Comparison of ENCODE assay signal across 1 cellular context in the genomic region with DNA sequence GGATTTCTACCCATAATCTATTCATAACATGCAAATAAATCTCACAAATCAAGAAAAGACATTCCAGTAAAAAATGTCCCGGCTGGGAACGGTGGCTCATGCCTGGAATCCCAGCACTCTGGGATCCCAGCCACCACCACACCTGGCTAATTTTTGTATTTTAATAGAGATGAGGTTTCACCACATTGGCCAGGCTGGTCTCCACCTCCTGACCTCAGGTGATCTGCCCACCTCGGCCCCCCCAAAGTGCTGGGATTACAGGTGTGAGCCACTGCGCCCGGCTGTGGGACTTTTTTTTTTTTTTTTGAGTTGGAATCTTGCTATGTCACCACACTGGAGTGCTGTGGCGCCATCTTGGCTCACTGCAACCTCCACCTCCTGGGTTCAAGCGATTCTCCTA.
TF ChIP-seq lines count a peak whose summit lies in the region.

No MANE protein-coding gene starts in this region.

TF ChIP-seq in GM23338, 12 proteins besides CTCF, POLR2A, EP300 and RAD21 (continued from another document):
- TF ChIP-seq, protein P1, sequence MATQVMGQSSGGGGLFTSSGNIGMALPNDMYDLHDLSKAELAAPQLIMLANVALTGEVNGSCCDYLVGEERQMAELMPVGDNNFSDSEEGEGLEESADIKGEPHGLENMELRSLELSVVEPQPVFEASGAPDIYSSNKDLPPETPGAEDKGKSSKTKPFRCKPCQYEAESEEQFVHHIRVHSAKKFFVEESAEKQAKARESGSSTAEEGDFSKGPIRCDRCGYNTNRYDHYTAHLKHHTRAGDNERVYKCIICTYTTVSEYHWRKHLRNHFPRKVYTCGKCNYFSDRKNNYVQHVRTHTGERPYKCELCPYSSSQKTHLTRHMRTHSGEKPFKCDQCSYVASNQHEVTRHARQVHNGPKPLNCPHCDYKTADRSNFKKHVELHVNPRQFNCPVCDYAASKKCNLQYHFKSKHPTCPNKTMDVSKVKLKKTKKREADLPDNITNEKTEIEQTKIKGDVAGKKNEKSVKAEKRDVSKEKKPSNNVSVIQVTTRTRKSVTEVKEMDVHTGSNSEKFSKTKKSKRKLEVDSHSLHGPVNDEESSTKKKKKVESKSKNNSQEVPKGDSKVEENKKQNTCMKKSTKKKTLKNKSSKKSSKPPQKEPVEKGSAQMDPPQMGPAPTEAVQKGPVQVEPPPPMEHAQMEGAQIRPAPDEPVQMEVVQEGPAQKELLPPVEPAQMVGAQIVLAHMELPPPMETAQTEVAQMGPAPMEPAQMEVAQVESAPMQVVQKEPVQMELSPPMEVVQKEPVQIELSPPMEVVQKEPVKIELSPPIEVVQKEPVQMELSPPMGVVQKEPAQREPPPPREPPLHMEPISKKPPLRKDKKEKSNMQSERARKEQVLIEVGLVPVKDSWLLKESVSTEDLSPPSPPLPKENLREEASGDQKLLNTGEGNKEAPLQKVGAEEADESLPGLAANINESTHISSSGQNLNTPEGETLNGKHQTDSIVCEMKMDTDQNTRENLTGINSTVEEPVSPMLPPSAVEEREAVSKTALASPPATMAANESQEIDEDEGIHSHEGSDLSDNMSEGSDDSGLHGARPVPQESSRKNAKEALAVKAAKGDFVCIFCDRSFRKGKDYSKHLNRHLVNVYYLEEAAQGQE (IDR thresholded peaks at IDR 0.05; ENCODE audit: unreplicated experiment): no peak
- TF ChIP-seq, protein P2, sequence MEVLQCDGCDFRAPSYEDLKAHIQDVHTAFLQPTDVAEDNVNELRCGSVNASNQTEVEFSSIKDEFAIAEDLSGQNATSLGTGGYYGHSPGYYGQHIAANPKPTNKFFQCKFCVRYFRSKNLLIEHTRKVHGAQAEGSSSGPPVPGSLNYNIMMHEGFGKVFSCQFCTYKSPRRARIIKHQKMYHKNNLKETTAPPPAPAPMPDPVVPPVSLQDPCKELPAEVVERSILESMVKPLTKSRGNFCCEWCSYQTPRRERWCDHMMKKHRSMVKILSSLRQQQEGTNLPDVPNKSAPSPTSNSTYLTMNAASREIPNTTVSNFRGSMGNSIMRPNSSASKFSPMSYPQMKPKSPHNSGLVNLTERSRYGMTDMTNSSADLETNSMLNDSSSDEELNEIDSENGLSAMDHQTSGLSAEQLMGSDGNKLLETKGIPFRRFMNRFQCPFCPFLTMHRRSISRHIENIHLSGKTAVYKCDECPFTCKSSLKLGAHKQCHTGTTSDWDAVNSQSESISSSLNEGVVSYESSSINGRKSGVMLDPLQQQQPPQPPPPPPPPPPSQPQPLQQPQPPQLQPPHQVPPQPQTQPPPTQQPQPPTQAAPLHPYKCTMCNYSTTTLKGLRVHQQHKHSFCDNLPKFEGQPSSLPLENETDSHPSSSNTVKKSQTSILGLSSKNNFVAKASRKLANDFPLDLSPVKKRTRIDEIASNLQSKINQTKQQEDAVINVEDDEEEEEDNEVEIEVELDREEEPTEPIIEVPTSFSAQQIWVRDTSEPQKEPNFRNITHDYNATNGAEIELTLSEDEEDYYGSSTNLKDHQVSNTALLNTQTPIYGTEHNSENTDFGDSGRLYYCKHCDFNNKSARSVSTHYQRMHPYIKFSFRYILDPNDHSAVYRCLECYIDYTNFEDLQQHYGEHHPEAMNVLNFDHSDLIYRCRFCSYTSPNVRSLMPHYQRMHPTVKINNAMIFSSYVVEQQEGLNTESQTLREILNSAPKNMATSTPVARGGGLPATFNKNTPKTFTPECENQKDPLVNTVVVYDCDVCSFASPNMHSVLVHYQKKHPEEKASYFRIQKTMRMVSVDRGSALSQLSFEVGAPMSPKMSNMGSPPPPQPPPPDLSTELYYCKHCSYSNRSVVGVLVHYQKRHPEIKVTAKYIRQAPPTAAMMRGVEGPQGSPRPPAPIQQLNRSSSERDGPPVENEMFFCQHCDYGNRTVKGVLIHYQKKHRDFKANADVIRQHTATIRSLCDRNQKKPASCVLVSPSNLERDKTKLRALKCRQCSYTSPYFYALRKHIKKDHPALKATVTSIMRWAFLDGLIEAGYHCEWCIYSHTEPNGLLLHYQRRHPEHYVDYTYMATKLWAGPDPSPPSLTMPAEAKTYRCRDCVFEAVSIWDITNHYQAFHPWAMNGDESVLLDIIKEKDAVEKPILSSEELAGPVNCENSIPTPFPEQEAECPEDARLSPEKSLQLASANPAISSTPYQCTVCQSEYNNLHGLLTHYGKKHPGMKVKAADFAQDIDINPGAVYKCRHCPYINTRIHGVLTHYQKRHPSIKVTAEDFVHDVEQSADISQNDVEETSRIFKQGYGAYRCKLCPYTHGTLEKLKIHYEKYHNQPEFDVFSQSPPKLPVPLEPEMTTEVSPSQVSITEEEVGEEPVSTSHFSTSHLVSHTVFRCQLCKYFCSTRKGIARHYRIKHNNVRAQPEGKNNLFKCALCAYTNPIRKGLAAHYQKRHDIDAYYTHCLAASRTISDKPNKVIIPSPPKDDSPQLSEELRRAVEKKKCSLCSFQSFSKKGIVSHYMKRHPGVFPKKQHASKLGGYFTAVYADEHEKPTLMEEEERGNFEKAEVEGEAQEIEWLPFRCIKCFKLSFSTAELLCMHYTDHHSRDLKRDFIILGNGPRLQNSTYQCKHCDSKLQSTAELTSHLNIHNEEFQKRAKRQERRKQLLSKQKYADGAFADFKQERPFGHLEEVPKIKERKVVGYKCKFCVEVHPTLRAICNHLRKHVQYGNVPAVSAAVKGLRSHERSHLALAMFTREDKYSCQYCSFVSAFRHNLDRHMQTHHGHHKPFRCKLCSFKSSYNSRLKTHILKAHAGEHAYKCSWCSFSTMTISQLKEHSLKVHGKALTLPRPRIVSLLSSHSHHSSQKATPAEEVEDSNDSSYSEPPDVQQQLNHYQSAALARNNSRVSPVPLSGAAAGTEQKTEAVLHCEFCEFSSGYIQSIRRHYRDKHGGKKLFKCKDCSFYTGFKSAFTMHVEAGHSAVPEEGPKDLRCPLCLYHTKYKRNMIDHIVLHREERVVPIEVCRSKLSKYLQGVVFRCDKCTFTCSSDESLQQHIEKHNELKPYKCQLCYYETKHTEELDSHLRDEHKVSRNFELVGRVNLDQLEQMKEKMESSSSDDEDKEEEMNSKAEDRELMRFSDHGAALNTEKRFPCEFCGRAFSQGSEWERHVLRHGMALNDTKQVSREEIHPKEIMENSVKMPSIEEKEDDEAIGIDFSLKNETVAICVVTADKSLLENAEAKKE (CRISPR knock-in tag; IDR thresholded peaks at IDR 0.05): no peak
- TF ChIP-seq NANOG (IDR thresholded peaks at IDR 0.05; ENCODE audit: borderline replicate concordance): no peak
- TF ChIP-seq EZH2phosphoT487 (IDR thresholded peaks at IDR 0.05; ENCODE audit: unreplicated experiment): no peak
- TF ChIP-seq STAT1 (IDR thresholded peaks at IDR 0.05; ENCODE audit: unreplicated experiment): no peak
TF ChIP-seq in GM23338: peak in this region for 0.
